In genomic region chr3:194139977-194140351, GRCh38 we compare ENCODE assay signal across 8 cellular contexts. TPM values are rescaled to one million over a fixed set of nuclear protein-coding genes. Genes with fewer than 3 reads are reported as not detected.
A peak's percentile ranks its signal among the peaks of the same experiment; 100 is the strongest.
DNase-seq lines count a peak whose midpoint lies in the region; ATAC-seq and TF ChIP-seq lines count a peak whose summit lies in the region.

No MANE protein-coding gene starts in this region.

- H3K9me3 Mint-ChIP-seq in endothelial cell (ENCODE audit: unreplicated experiment) (no peaks in the 10 kb centered on the region), neural progenitor cell (no peaks in the 10 kb centered on the region)
- no peaks in the 10 kb centered on the region for H3K9me3 Mint-ChIP-seq in T-helper 2 cell treated with Interferon-gamma antibody and Interleukin-4, amounts not matched to agents 5 μg/mL and 100 μg/mL, for 36 hours

- H4K20me1 ChIP-seq in MM.1S (ENCODE audit: insufficient read depth, low read length) (no peaks in the 10 kb centered on the region), neural progenitor cell (ENCODE audit: low read depth) (peaks cover 38% of the 10 kb centered on the region)

- no peak overlapping the region for H2AFZ ChIP-seq in MM.1S (ENCODE audit: low read length)
- H2AFZ ChIP-seq in neural progenitor cell (replicated peaks), result no peak overlapping the region

- H3K4me2 ChIP-seq in MM.1S (ENCODE audit: low read depth, low read length) (peak overlapping the region; percentile 35; the same call in 1 of the 2 replicates), neural progenitor cell (peak overlapping the region; percentile 82)

- H3K9me2 ChIP-seq in MM.1S (replicated peaks; ENCODE audit: insufficient read depth, low read length), result no peaks in the 10 kb centered on the region

- ATAC-seq in GM19324 (IDR thresholded peaks at IDR 0.05; ENCODE audit: low FRiP score, unreplicated experiment), result no peak
- no peak for ATAC-seq in stimulated activated naive CD8-positive, alpha-beta T cell treated with anti-CD3 and anti-CD28 coated beads, Interleukin-15, Interleukin-2, amounts not matched to agents 100 U/mL and 50 U/mL, for 24 hours

- no peaks in the 10 kb centered on the region for H3K9me3 ChIP-seq in BE2C
- H3K9me3 ChIP-seq in MM.1S (replicated peaks; ENCODE audit: insufficient read depth, low read length), result no peaks in the 10 kb centered on the region
- no peaks in the 10 kb centered on the region for H3K9me3 ChIP-seq in neural progenitor cell (ENCODE audit: low read depth)

- peak overlapping the region; percentile 1 for H3K27ac Mint-ChIP-seq in endothelial cell (ENCODE audit: unreplicated experiment)
- H3K27ac Mint-ChIP-seq in neural progenitor cell, result peak overlapping the region; percentile 91
- no peak overlapping the region for H3K27ac Mint-ChIP-seq in T-helper 2 cell treated with Interferon-gamma antibody and Interleukin-4, amounts not matched to agents 5 μg/mL and 100 μg/mL, for 36 hours

- H3K4me3 Mint-ChIP-seq in endothelial cell (ENCODE audit: unreplicated experiment) (peak overlapping the region; percentile 33), neural progenitor cell (peak overlapping the region; percentile 74)
- H3K4me3 Mint-ChIP-seq in T-helper 2 cell treated with Interferon-gamma antibody and Interleukin-4, amounts not matched to agents 5 μg/mL and 100 μg/mL, for 36 hours, result no peak overlapping the region

- H3K27me3 Mint-ChIP-seq in endothelial cell (ENCODE audit: unreplicated experiment) (peaks cover 13% of the 10 kb centered on the region), neural progenitor cell (ENCODE audit: insufficient read depth, low read depth) (peaks cover 7% of the 10 kb centered on the region)
- peaks cover 66% of the 10 kb centered on the region for H3K27me3 Mint-ChIP-seq in T-helper 2 cell treated with Interferon-gamma antibody and Interleukin-4, amounts not matched to agents 5 μg/mL and 100 μg/mL, for 36 hours (ENCODE audit: low read depth)

- H3K27ac ChIP-seq in MM.1S (ENCODE audit: low read length) (peak overlapping the region; percentile 36; the same call in 1 of the 2 replicates), neural progenitor cell (peak overlapping the region; percentile 60)

- no peaks in the 10 kb centered on the region for H3K27me3 ChIP-seq in BE2C
- no peaks in the 10 kb centered on the region for H3K27me3 ChIP-seq in MM.1S (replicated peaks; ENCODE audit: insufficient read depth, low read length)
- H3K27me3 ChIP-seq in neural progenitor cell, result no peaks in the 10 kb centered on the region

- H3K4me1 Mint-ChIP-seq in endothelial cell (ENCODE audit: unreplicated experiment), result peaks cover 36% of the 10 kb centered on the region
- H3K4me1 Mint-ChIP-seq in neural progenitor cell, result peaks cover 44% of the 10 kb centered on the region
- peaks cover 30% of the 10 kb centered on the region for H3K4me1 Mint-ChIP-seq in T-helper 2 cell treated with Interferon-gamma antibody and Interleukin-4, amounts not matched to agents 5 μg/mL and 100 μg/mL, for 36 hours (ENCODE audit: low read depth)

- H3K4me1 ChIP-seq in BE2C (peaks cover 16% of the 10 kb centered on the region), MM.1S (ENCODE audit: low read length) (peaks cover 37% of the 10 kb centered on the region), neural progenitor cell (peaks cover 43% of the 10 kb centered on the region)

- H3K9ac ChIP-seq in MM.1S (ENCODE audit: low read length), result no peak overlapping the region
- H3K9ac ChIP-seq in neural progenitor cell, result no peak overlapping the region

- H3K4me3 ChIP-seq in BE2C (ENCODE audit: low read depth, low read length) (peak overlapping the region; percentile 50), MM.1S (ENCODE audit: low read length) (no peak overlapping the region), neural progenitor cell (peak overlapping the region; percentile 71)

- H3K36me3 ChIP-seq in BE2C, result no peaks in the 10 kb centered on the region
- no peaks in the 10 kb centered on the region for H3K36me3 ChIP-seq in MM.1S (replicated peaks; ENCODE audit: insufficient read depth, low read length)
- peaks cover 4% of the 10 kb centered on the region for H3K36me3 ChIP-seq in neural progenitor cell

- DNase-seq in BE2C (no peak), MM.1S (no peak), endothelial cell (ENCODE audit: low spot score) (no peak), neural progenitor cell (ENCODE audit: low spot score) (no peak), AG08395 (ENCODE audit: low spot score) (no peak)
- DNase-seq in stimulated activated naive CD8-positive, alpha-beta T cell treated with anti-CD3 and anti-CD28 coated beads, Interleukin-15, Interleukin-2, amounts not matched to agents 100 U/mL and 50 U/mL, for 24 hours, result no peak
- no peak for DNase-seq in T-helper 2 cell treated with Interferon-gamma antibody and Interleukin-4, amounts not matched to agents 5 μg/mL and 100 μg/mL, for 36 hours (ENCODE audit: low spot score)

- H3F3A ChIP-seq in MM.1S (ENCODE audit: insufficient read depth, low read length), result peaks cover 64% of the 10 kb centered on the region
- peaks cover 62% of the 10 kb centered on the region for H3F3A ChIP-seq in neural progenitor cell (ENCODE audit: low read depth)

- 0 out of 2 replicates have a peak, but pooled peaks cover 6% of the 10 kb centered on the region for H3K79me2 ChIP-seq in MM.1S (ENCODE audit: low read length)
- peaks cover 27% of the 10 kb centered on the region for H3K79me2 ChIP-seq in neural progenitor cell (ENCODE audit: low read depth)

- no peak for TF ChIP-seq CTCF in BE2C (IDR thresholded peaks at IDR 0.05; ENCODE audit: low read depth, low read length)
- no peak for TF ChIP-seq CTCF in MM.1S (IDR thresholded peaks at IDR 0.05; ENCODE audit: low read length)
- TF ChIP-seq CTCF in endothelial cell (IDR thresholded peaks at IDR 0.05; ENCODE audit: unreplicated experiment), result no peak
- TF ChIP-seq CTCF in neural progenitor cell (IDR thresholded peaks at IDR 0.05), result no peak

- H3K36me3 Mint-ChIP-seq in endothelial cell (ENCODE audit: low read depth, unreplicated experiment) (peaks cover 16% of the 10 kb centered on the region), neural progenitor cell (peaks cover 10% of the 10 kb centered on the region)
- H3K36me3 Mint-ChIP-seq in T-helper 2 cell treated with Interferon-gamma antibody and Interleukin-4, amounts not matched to agents 5 μg/mL and 100 μg/mL, for 36 hours (ENCODE audit: low read depth), result peaks cover 7% of the 10 kb centered on the region

RNA-seq across cellular contexts. Expression of gene HES1, which starts 4.0 kb away (rescaled TPM):
- polyA plus RNA-seq in BE2C (2012; ENCODE audit: insufficient read depth, insufficient read length, low read depth), result 15.3 TPM
- total RNA-seq in endothelial cell (ENCODE audit: unreplicated experiment) (40.3 TPM), neural progenitor cell (ENCODE audit: low replicate concordance) (66.5 and 71.3 TPM in 2 replicates)
